In genomic region chr12:43069768-43070221, GRCh38 we compare ENCODE assay signal across 18 cellular contexts.
DNase-seq lines count a peak whose midpoint lies in the region; ATAC-seq and TF ChIP-seq lines count a peak whose summit lies in the region.
"Had no signal": no experiment of that assay in that cellular context is flagged by ENCODE, and none has a peak within 500 bp of the region (broad histone marks: within the 10 kb centered on the region; RNA-seq: fewer than 3 reads in every experiment).

No MANE protein-coding gene starts in this region.

- no peak for TF ChIP-seq CTCF in body of pancreas (IDR thresholded peaks at IDR 0.05)
- TF ChIP-seq CTCF in thyroid gland (IDR thresholded peaks at IDR 0.05) = no peak
- TF ChIP-seq CTCF in GM10266 (IDR thresholded peaks at IDR 0.05; ENCODE audit: control insufficient read depth, insufficient read depth, low read depth, missing control alignments) = no peak

- 26 to 34% methylated on average over 5 of the region's 5 CpGs for WGBS in body of pancreas, 2 donors
- 64 to 67% methylated on average over 5 of the region's 5 CpGs for WGBS in thyroid gland, 2 donors

- ATAC-seq in body of pancreas = peak; percentile 78
- ATAC-seq: CD8-positive, alpha-beta T cell; lower lobe of right lung; SK-N-SH treated with all-trans-retinoic acid at 6 μM for 48 hours had no signal

- H3K36me3 ChIP-seq in body of pancreas (replicated peaks in 1 of 2; ENCODE audit: insufficient read depth in 1 of 2, low read depth in 2 of 2) = no peaks in the 10 kb centered on the region
- H3K36me3 ChIP-seq in thyroid gland = no peaks in the 10 kb centered on the region
- H3K36me3 ChIP-seq: lower lobe of right lung had no signal

- H3K4me1 ChIP-seq in body of pancreas (peaks cover 10% of the 10 kb centered on the region), thyroid gland (no peaks in the 10 kb centered on the region)
- H3K4me1 ChIP-seq: lower lobe of right lung had no signal

- intact Hi-C loops in body of pancreas (cut with DNase I) (no loop called here), thyroid gland (cut with DNase I) (no loop called here)

- H3K4me3 ChIP-seq in body of pancreas (no peak overlapping the region), thyroid gland (replicated peaks in 1 of 3) (no peak overlapping the region)
- H3K4me3 ChIP-seq: lower lobe of right lung had no signal

- TF ChIP-seq POLR2A in body of pancreas (IDR thresholded peaks at IDR 0.05) = no peak
- no peak for TF ChIP-seq POLR2A in thyroid gland (IDR thresholded peaks at IDR 0.05)

- H3K27ac ChIP-seq in body of pancreas (peak overlapping the region in 1 of 4 donors; percentile 15), thyroid gland (no peak overlapping the region)
- H3K27ac ChIP-seq: 22Rv1, lower lobe of right lung had no signal

- H3K27me3 ChIP-seq in body of pancreas (peaks cover 0 to 6% of the 10 kb centered on the region in 2 donors), thyroid gland (no peaks in the 10 kb centered on the region)

- H3K9me3 ChIP-seq in body of pancreas = no peaks in the 10 kb centered on the region
- H3K9me3 ChIP-seq in thyroid gland = no peaks in the 10 kb centered on the region
- H3K9me3 ChIP-seq: lower lobe of right lung had no signal

- DNase-seq in NCI-H82 (lab: John Stamatoyannopoulos, UW) (peak; percentile 2), NCI-H82 treated with DMSO at 0.1 percent for 48 hours (lab: John Stamatoyannopoulos, UW; ENCODE audit: unreplicated experiment) (no peak), body of pancreas (peak; percentile 31 to 52 (median 47)), iris pigment epithelial cell (ENCODE audit: low read depth) (peak; percentile 45), thyroid gland (peak; percentile 2), GM10266 (ENCODE audit: extremely low spot score) (no peak), SW480 (ENCODE audit: low spot score) (no peak), DMS 273 (lab: John Stamatoyannopoulos, UW; ENCODE audit: unreplicated experiment) (no peak)
- DNase-seq: activated naive CD4-positive, alpha-beta T cell treated with anti-CD3 and anti-CD28 coated beads, Interleukin-2, amount 50 U/mL, for 16 hours; CD8-positive, alpha-beta T cell; erythroblast; lower lobe of right lung; NCI-H2107; NK-92 treated with Interleukin-12 subunit alpha and Interleukin-12 subunit beta, amount 100 ng/mL, for 24 hours; stimulated activated CD4-positive, alpha-beta T cell treated with anti-CD3 and anti-CD28 coated beads, Interleukin-12 subunit alpha, Interleukin-12 subunit beta, amount 100 ng/mL, for 4 hours; substantia nigra had no signal

Comparison
In these comparisons a context has a peak if more than half of its experiments do, and no peak if none do; other contexts are left out.
1. DNase-seq: peak in NCI-H82 (single experiment), body of pancreas (4 of 4), iris pigment epithelial cell (single experiment) and thyroid gland (2 of 2); none in NCI-H82 treated with DMSO at 0.1 percent for 48 hours (single experiment), GM10266 (single experiment), SW480 (single experiment) and DMS 273 (single experiment).